8 cellular contexts compared by ENCODE assay signal in genomic region chr13:52405369-52405766, GRCh38. TPM values are rescaled to one million over a fixed set of nuclear protein-coding genes. Genes with fewer than 3 reads are reported as not detected.
DNase-seq lines count a peak whose midpoint lies in the region; ATAC-seq and TF ChIP-seq lines count a peak whose summit lies in the region.

No MANE protein-coding gene starts in this region.

- no peak overlapping the region for H3K27ac Mint-ChIP-seq in stimulated activated naive CD8-positive, alpha-beta T cell treated with anti-CD3 and anti-CD28 coated beads, Interleukin-15, Interleukin-2, amounts not matched to agents 100 ng/mL and 50 ng/mL, for 24 hours
- no peak overlapping the region for H3K27ac Mint-ChIP-seq in mesothelial cell of epicardium

- peaks cover 5% of the 10 kb centered on the region for H3K4me1 ChIP-seq in colonic mucosa

- H3K9me3 ChIP-seq in colonic mucosa = no peaks in the 10 kb centered on the region

- H3K4me3 Mint-ChIP-seq in stimulated activated naive CD8-positive, alpha-beta T cell treated with anti-CD3 and anti-CD28 coated beads, Interleukin-15, Interleukin-2, amounts not matched to agents 100 ng/mL and 50 ng/mL, for 24 hours = peak overlapping the region; percentile 75
- H3K4me3 Mint-ChIP-seq in mesothelial cell of epicardium = peak overlapping the region; percentile 61

- TF ChIP-seq CTCF in colonic mucosa (IDR thresholded peaks at IDR 0.05) (no peak), mesothelial cell of epicardium (IDR thresholded peaks at IDR 0.05; ENCODE audit: unreplicated experiment) (no peak)

- H3K36me3 Mint-ChIP-seq in stimulated activated naive CD8-positive, alpha-beta T cell treated with anti-CD3 and anti-CD28 coated beads, Interleukin-15, Interleukin-2, amounts not matched to agents 100 ng/mL and 50 ng/mL, for 24 hours (ENCODE audit: low read depth) = peaks cover 6% of the 10 kb centered on the region
- H3K36me3 Mint-ChIP-seq in mesothelial cell of epicardium = peaks cover 8% of the 10 kb centered on the region

- no peak overlapping the region for H3K27ac ChIP-seq in colonic mucosa

- no peaks in the 10 kb centered on the region for H3K36me3 ChIP-seq in colonic mucosa

- peaks cover 23% of the 10 kb centered on the region for H3K4me1 Mint-ChIP-seq in stimulated activated naive CD8-positive, alpha-beta T cell treated with anti-CD3 and anti-CD28 coated beads, Interleukin-15, Interleukin-2, amounts not matched to agents 100 ng/mL and 50 ng/mL, for 24 hours (ENCODE audit: low read depth)
- peaks cover 5% of the 10 kb centered on the region for H3K4me1 Mint-ChIP-seq in mesothelial cell of epicardium

- H3K9ac ChIP-seq in colonic mucosa (ENCODE audit: low read depth in 2 of 2, low read length in 2 of 2) = peak overlapping the region in 1 of 2 donors; percentile 69

- DNase-seq in stimulated activated naive CD8-positive, alpha-beta T cell treated with anti-CD3 and anti-CD28 coated beads, Interleukin-15, Interleukin-2, amounts not matched to agents 100 U/mL and 50 U/mL, for 24 hours = no peak
- DNase-seq in colonic mucosa (no peak), mesothelial cell of epicardium (ENCODE audit: low spot score in 2 of 2, unreplicated experiment in 2 of 2) (no peak), kidney glomerular epithelial cell (lab: John Stamatoyannopoulos, UW) (no peak), HuH-7.5 (ENCODE audit: low spot score) (no peak)

- H3K27me3 ChIP-seq in colonic mucosa = peaks cover 13% of the 10 kb centered on the region

- H3K4me3 ChIP-seq in colonic mucosa = peak overlapping the region; percentile 30

- no peak for ATAC-seq in stimulated activated naive CD8-positive, alpha-beta T cell treated with anti-CD3 and anti-CD28 coated beads, Interleukin-15, Interleukin-2, amounts not matched to agents 100 U/mL and 50 U/mL, for 24 hours
- ATAC-seq in HG03159 (IDR thresholded peaks at IDR 0.05; ENCODE audit: unreplicated experiment) (no peak), GM21381 (IDR thresholded peaks at IDR 0.05; ENCODE audit: unreplicated experiment) (no peak)

- no peaks in the 10 kb centered on the region for H3K9me3 Mint-ChIP-seq in stimulated activated naive CD8-positive, alpha-beta T cell treated with anti-CD3 and anti-CD28 coated beads, Interleukin-15, Interleukin-2, amounts not matched to agents 100 ng/mL and 50 ng/mL, for 24 hours
- no peaks in the 10 kb centered on the region for H3K9me3 Mint-ChIP-seq in mesothelial cell of epicardium

- H3K27me3 Mint-ChIP-seq in stimulated activated naive CD8-positive, alpha-beta T cell treated with anti-CD3 and anti-CD28 coated beads, Interleukin-15, Interleukin-2, amounts not matched to agents 100 ng/mL and 50 ng/mL, for 24 hours = peaks cover 21% of the 10 kb centered on the region
- peaks cover 56% of the 10 kb centered on the region for H3K27me3 Mint-ChIP-seq in mesothelial cell of epicardium (ENCODE audit: low read depth)

- intact Hi-C loops in colonic mucosa (cut with DNase I) = no loop called here

RNA-seq across cellular contexts. Expression of gene THSD1, which starts 0.6 kb away (rescaled TPM):
- 1 to 10 TPM in 1 of 2 donors, under 1 TPM in 1; 0.79 to 1.8 TPM for total RNA-seq in colonic mucosa
- total RNA-seq in mesothelial cell of epicardium = 1.3 to 1.6 TPM (median 1.5 TPM) in 3 replicates

RNA-seq across cellular contexts. Expression of gene VPS36, which starts 45.1 kb away (rescaled TPM):
- 10 to 100 TPM; 35.2 to 50.7 TPM for total RNA-seq in colonic mucosa
- 52.8 to 58.9 TPM (median 55.2 TPM) in 3 replicates for total RNA-seq in mesothelial cell of epicardium

RNA-seq across cellular contexts. Expression of gene CKAP2, which starts 49.9 kb away (rescaled TPM):
- 10 to 100 TPM; 16.9 to 39.1 TPM for total RNA-seq in colonic mucosa
- total RNA-seq in mesothelial cell of epicardium = 40.4 to 45.4 TPM (median 40.4 TPM) in 3 replicates
